Comparison of ENCODE assay signal across 2 cellular contexts in genomic region chr19:54196514-54196913, GRCh38.
TF ChIP-seq lines count a peak whose summit lies in the region.

No MANE protein-coding gene starts in this region.

TF ChIP-seq in liver, 16 proteins besides CTCF, POLR2A, EP300 and RAD21:
- TF ChIP-seq EGR1 (IDR thresholded peaks at IDR 0.05; ENCODE audit: low read depth in 2 of 2), result no peak
- peak; percentile 28 to 54 for TF ChIP-seq HNF4A (conservative IDR thresholded peaks at IDR 0.05)
- no peak for TF ChIP-seq ZBTB33 (IDR thresholded peaks at IDR 0.05)
- peak in 1 of 2 donors; percentile 39 for TF ChIP-seq RXRA (IDR thresholded peaks at IDR 0.05)
- TF ChIP-seq YY1 (IDR thresholded peaks at IDR 0.05), result no peak
- TF ChIP-seq REST (IDR thresholded peaks at IDR 0.05), result no peak
- no peak for TF ChIP-seq FOXA2 (IDR thresholded peaks at IDR 0.05)
- no peak for TF ChIP-seq HNF4G (IDR thresholded peaks at IDR 0.05)
- peak; percentile 42 for TF ChIP-seq SP1 (IDR thresholded peaks at IDR 0.05)
- TF ChIP-seq ATF3 (IDR thresholded peaks at IDR 0.05), result no peak

TF ChIP-seq in HepG2, 621 proteins besides CTCF, POLR2A, EP300 and RAD21:
- TF ChIP-seq SPEN (CRISPR knock-in tag; IDR thresholded peaks at IDR 0.05; ENCODE audit: low read depth) (no peak), RNF219 (CRISPR knock-in tag; IDR thresholded peaks at IDR 0.05) (no peak), RXRA (CRISPR knock-in tag; IDR thresholded peaks at IDR 0.05) (no peak), ZUFSP (CRISPR knock-in tag; IDR thresholded peaks at IDR 0.05; ENCODE audit: borderline replicate concordance) (no peak), ZNF749 (CRISPR knock-in tag; IDR thresholded peaks at IDR 0.05; ENCODE audit: borderline replicate concordance) (no peak), ZFP90 (CRISPR knock-in tag; IDR thresholded peaks at IDR 0.05; ENCODE audit: borderline replicate concordance) (no peak), GABPA (IDR thresholded peaks at IDR 0.05; ENCODE audit: low read depth, low read length) (no peak), GABPA (CRISPR knock-in tag; IDR thresholded peaks at IDR 0.05; ENCODE audit: low read depth) (no peak), NR2F2 (IDR thresholded peaks at IDR 0.05; ENCODE audit: borderline replicate concordance, low read depth) (no peak), ZNF331 (CRISPR knock-in tag; IDR thresholded peaks at IDR 0.05) (no peak), MIER2 (CRISPR knock-in tag; IDR thresholded peaks at IDR 0.05) (no peak), ZNF281 (CRISPR knock-in tag; IDR thresholded peaks at IDR 0.05; ENCODE audit: borderline replicate concordance) (no peak), ETV5 (CRISPR knock-in tag; IDR thresholded peaks at IDR 0.05; ENCODE audit: borderline replicate concordance) (no peak), LBX2 (CRISPR knock-in tag; IDR thresholded peaks at IDR 0.05; ENCODE audit: borderline replicate concordance) (no peak), SRSF1 (optimal IDR thresholded peaks at IDR 0.05; ENCODE audit: low read depth, low read length) (no peak), RORA (CRISPR knock-in tag; IDR thresholded peaks at IDR 0.05) (no peak), BHLHE40 (IDR thresholded peaks at IDR 0.05; ENCODE audit: low read length) (no peak), FOXP4 (CRISPR knock-in tag; IDR thresholded peaks at IDR 0.05) (no peak), SMAD9 (CRISPR knock-in tag; IDR thresholded peaks at IDR 0.05) (no peak), IRF2 (CRISPR knock-in tag; IDR thresholded peaks at IDR 0.05) (no peak)
